8 cellular contexts compared by ENCODE assay signal in the genomic region with DNA sequence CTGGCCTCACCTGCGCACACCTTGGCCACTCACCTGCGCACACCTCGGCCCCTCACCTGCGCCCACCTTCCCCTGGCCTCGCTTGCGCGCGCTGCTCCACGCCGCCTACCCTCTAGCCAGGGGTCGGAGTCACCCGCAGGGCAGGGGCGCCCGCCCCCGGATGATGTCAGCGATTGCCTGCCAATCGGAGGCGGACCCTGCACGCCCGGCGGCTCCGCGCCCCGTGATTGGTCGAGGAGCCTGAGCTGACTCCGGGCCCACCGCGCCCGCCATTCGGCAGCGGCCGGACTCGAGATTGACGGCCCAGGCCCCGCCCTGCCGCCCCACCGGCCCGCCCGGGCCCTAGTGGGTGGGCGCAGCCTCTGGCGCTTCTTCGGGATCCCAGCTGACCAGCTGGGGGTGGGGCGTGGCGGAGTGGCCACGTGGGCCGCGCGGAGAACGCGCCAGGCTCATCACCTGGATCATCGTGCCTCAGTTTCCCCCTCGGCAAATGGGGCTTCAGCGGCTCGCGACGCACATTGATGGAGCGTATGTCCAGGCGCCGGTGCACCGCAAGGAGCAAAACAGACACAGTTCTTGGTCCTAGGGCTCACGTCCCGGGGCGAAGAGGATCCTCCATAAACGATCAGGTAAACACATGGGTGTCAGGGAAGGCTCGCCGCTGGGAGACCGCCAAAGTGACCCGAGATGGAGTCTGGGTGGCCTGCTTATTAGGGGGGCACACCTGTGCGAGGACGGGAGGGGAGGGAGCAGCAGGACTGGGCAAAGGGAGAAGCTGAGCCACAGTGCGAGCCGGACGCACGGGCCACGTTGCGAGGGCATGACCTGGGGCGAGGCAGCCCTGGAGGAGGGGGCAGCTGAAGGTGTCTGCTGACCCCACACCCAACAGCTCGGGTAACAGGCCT. TPM values are rescaled to one million over a fixed set of nuclear protein-coding genes. Genes with fewer than 3 reads are reported as not detected.
DNase-seq lines count a peak whose midpoint lies in the region; ATAC-seq, FAIRE-seq and TF ChIP-seq lines count a peak whose summit lies in the region.

A gene with protein sequence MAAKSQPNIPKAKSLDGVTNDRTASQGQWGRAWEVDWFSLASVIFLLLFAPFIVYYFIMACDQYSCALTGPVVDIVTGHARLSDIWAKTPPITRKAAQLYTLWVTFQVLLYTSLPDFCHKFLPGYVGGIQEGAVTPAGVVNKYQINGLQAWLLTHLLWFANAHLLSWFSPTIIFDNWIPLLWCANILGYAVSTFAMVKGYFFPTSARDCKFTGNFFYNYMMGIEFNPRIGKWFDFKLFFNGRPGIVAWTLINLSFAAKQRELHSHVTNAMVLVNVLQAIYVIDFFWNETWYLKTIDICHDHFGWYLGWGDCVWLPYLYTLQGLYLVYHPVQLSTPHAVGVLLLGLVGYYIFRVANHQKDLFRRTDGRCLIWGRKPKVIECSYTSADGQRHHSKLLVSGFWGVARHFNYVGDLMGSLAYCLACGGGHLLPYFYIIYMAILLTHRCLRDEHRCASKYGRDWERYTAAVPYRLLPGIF (minus strand): TSS at position 137 of the 905 bp plus-strand sequence. CDS start 3,441 bp downstream, outside the sequence.

- H3K4me3 ChIP-seq in GM12875 (ENCODE audit: low read depth, low read length) (peak within 1 kb of the TSS; percentile 85), pancreas (peak within 1 kb of the TSS; percentile 79 to 90 (median 84)), tibial artery (peak within 1 kb of the TSS; percentile 59 to 65)

- intact Hi-C loops in Right ventricle myocardium inferior (cut with DNase I) = no loop called here
- intact Hi-C loops in pancreas (cut with DNase I) = no loop called here
- intact Hi-C loops in tibial artery (cut with DNase I; ENCODE audit: low total_unique reads) = no loop called here

- H3K9me3 ChIP-seq in pancreas (no peaks in the 10 kb centered on the region), tibial artery (no peaks in the 10 kb centered on the region)

- H3K27me3 ChIP-seq in pancreas (no peaks in the 10 kb centered on the region), tibial artery (no peaks in the 10 kb centered on the region)

- H3K4me1 ChIP-seq in pancreas (peaks cover 7 to 11% (median 11%) of the 10 kb centered on the region in 3 donors), tibial artery (peaks cover 0 to 33% (median 24%) of the 10 kb centered on the region in 4 donors)

- H3K36me3 ChIP-seq in pancreas (no peaks in the 10 kb centered on the region), tibial artery (peaks cover 0 to 16% (median 14%) of the 10 kb centered on the region in 3 donors)

- H3K27ac ChIP-seq in pancreas = peak within 1 kb of the TSS; percentile 59 to 73 (median 67)
- H3K27ac ChIP-seq in tibial artery = peak within 1 kb of the TSS; percentile 74 to 80

- TF ChIP-seq CTCF in GM12875 (IDR thresholded peaks at IDR 0.05; ENCODE audit: borderline replicate concordance, insufficient read depth, low read depth, low read length) (no peak), pancreas (IDR thresholded peaks at IDR 0.05) (peak in 1 of 4 donors; percentile 16), tibial artery (IDR thresholded peaks at IDR 0.05) (peak in 1 of 2 experiments; percentile 26)

- WGBS in pancreas, 2 donors = 0 to 1% methylated on average over 61 to 78 of the region's 78 CpGs

- ATAC-seq in HG02763 (IDR thresholded peaks at IDR 0.05; ENCODE audit: unreplicated experiment) (peak; percentile 79), Right ventricle myocardium inferior (peak; percentile 92), pancreas (peak; percentile 78 to 88 (median 84))

- FAIRE-seq in pancreas (lab: Jason Lieb, UNC) = no peak

- DNase-seq in NCI-H1417 treated with DMSO at 0.1 percent for 48 hours (lab: John Stamatoyannopoulos, UW) = peak; percentile 80
- DNase-seq in SW 1271 (lab: John Stamatoyannopoulos, UW) = peak; percentile 83 to 92
- DNase-seq in activated naive CD8-positive, alpha-beta T cell treated with anti-CD3 and anti-CD28 coated beads, Interleukin-2, amount 50 U/mL, for 16 hours (ENCODE audit: low read depth, low spot score) = peak; percentile 89
- peak; percentile 99 for DNase-seq in Right ventricle myocardium inferior (ENCODE audit: missing footprints)
- peak; percentile 94 to 98 (median 96) for DNase-seq in pancreas
- peak; percentile 91 to 97 for DNase-seq in tibial artery

RNA-seq across cellular contexts. Expression of the gene that starts here (rescaled TPM):
- total RNA-seq in Right ventricle myocardium inferior = 46.3 TPM
- total RNA-seq in pancreas = 10 to 100 TPM in 4 of 6 donors, 1 to 10 TPM in 2; 5.7 to 19.8 (median 13.5) TPM
- 10 to 100 TPM in 1 of 2 donors, 1 to 10 TPM in 1; 7.0 to 10.1 TPM for polyA plus RNA-seq in pancreas

Comparison
In these comparisons a context has a peak if more than half of its experiments do, and no peak if none do; other contexts are left out.
1. Peak in every context shown above with its lines: DNase-seq, ATAC-seq, H3K4me3 ChIP-seq and H3K27ac ChIP-seq.